ENCODE assay signal across 31 cellular contexts in the genomic region with DNA sequence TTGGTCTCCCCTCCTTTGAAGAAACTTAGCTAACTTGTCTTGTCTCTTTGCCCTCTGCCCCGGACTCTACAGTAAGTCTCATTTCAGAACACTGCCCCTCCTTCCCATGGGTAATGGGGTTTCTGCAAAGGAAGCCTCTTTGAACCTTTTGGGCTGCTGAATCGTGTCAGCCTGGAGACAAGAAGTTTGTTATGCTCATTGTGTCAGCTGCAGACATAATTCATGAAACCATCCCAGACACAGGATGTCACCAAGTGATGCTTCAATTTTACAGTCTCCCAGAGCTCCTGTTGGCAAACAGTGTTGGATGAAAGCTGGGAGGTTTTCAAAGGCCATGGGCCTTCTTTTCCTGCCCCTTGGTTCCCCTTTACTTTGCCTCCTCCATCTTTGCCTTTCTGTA.
"Had no signal": no experiment of that assay in that cellular context is flagged by ENCODE, and none has a peak within 500 bp of the region (broad histone marks: within the 10 kb centered on the region; RNA-seq: fewer than 3 reads in every experiment).

No MANE protein-coding gene starts in this region.

- H3K27ac ChIP-seq: adrenal gland, body of pancreas, brain microvascular endothelial cell, breast epithelium, VCaP had no signal

- H3K4me3 ChIP-seq: adrenal gland, body of pancreas, breast epithelium had no signal

- H3K27me3 Mint-ChIP-seq: activated B cell treated with CpG ODN at 0.5 μM for 24 hours; activated CD4-positive, alpha-beta memory T cell treated with anti-CD3 and anti-CD28 coated beads, Interleukin-2, amount 10 ng/mL, durations not matched to agents 7 days and 5 days; activated CD4-positive, alpha-beta T cell treated with anti-CD3 and anti-CD28 coated beads, Interleukin-2, amount 10 ng/mL, durations not matched to agents 24 days and 14 days; activated CD8-positive, alpha-beta memory T cell treated with anti-CD3 and anti-CD28 coated beads, Interleukin-2, amount 10 ng/mL, durations not matched to agents 7 days and 5 days; activated naive CD8-positive, alpha-beta T cell treated with anti-CD3 and anti-CD28 coated beads for 36 hours; activated T-cell treated with anti-CD3 and anti-CD28 coated beads, Interleukin-2, amount 50 U/mL, for 24 hours; T-cell; T-helper 17 cell had no signal

- H3K4me1 Mint-ChIP-seq: activated B cell treated with CpG ODN at 0.5 μM for 24 hours; activated CD4-positive, alpha-beta memory T cell treated with anti-CD3 and anti-CD28 coated beads, Interleukin-2, amount 10 ng/mL, durations not matched to agents 7 days and 5 days; activated CD4-positive, alpha-beta T cell treated with anti-CD3 and anti-CD28 coated beads, Interleukin-2, amount 10 ng/mL, durations not matched to agents 24 days and 14 days; activated CD8-positive, alpha-beta memory T cell treated with anti-CD3 and anti-CD28 coated beads, Interleukin-2, amount 10 ng/mL, durations not matched to agents 7 days and 5 days; activated naive CD8-positive, alpha-beta T cell treated with anti-CD3 and anti-CD28 coated beads for 36 hours; T-cell; T-helper 17 cell had no signal

- H3K9me3 ChIP-seq: adrenal gland, body of pancreas, breast epithelium had no signal

- H3K4me1 ChIP-seq: adrenal gland, breast epithelium had no signal

- H3K27me3 ChIP-seq: adrenal gland, body of pancreas, brain microvascular endothelial cell, breast epithelium had no signal

- H3K36me3 Mint-ChIP-seq: activated CD8-positive, alpha-beta memory T cell treated with anti-CD3 and anti-CD28 coated beads, Interleukin-2, amount 10 ng/mL, durations not matched to agents 7 days and 5 days; activated naive CD4-positive, alpha-beta T cell treated with anti-CD3 and anti-CD28 coated beads, Interleukin-2, amount 50 U/mL, for 72 hours; activated naive CD8-positive, alpha-beta T cell treated with anti-CD3 and anti-CD28 coated beads for 36 hours; T-cell had no signal

- H3K4me3 Mint-ChIP-seq: activated B cell treated with CpG ODN at 0.5 μM for 24 hours; activated CD4-positive, alpha-beta memory T cell treated with anti-CD3 and anti-CD28 coated beads, Interleukin-2, amount 10 ng/mL, durations not matched to agents 7 days and 5 days; activated CD4-positive, alpha-beta T cell treated with anti-CD3 and anti-CD28 coated beads, Interleukin-2, amount 10 ng/mL, durations not matched to agents 24 days and 14 days; activated CD8-positive, alpha-beta memory T cell treated with anti-CD3 and anti-CD28 coated beads, Interleukin-2, amount 10 ng/mL, durations not matched to agents 7 days and 5 days; activated CD8-positive, alpha-beta T cell treated with anti-CD3 and anti-CD28 coated beads, Interleukin-2, amount 10 ng/mL, durations not matched to agents 7 days and 5 days; activated naive CD4-positive, alpha-beta T cell treated with anti-CD3 and anti-CD28 coated beads for 36 hours; activated naive CD8-positive, alpha-beta T cell treated with anti-CD3 and anti-CD28 coated beads for 36 hours; activated T-cell treated with anti-CD3 and anti-CD28 coated beads, Interleukin-2, amount 50 U/mL, for 24 hours; T-cell; T-helper 17 cell had no signal

- H3K9me3 Mint-ChIP-seq: activated B cell treated with CpG ODN at 0.5 μM for 24 hours; activated CD4-positive, alpha-beta memory T cell treated with anti-CD3 and anti-CD28 coated beads, Interleukin-2, amount 10 ng/mL, durations not matched to agents 7 days and 5 days; activated CD4-positive, alpha-beta T cell treated with anti-CD3 and anti-CD28 coated beads, Interleukin-2, amount 10 ng/mL, durations not matched to agents 24 days and 14 days; activated naive CD4-positive, alpha-beta T cell treated with anti-CD3 and anti-CD28 coated beads for 36 hours; activated naive CD4-positive, alpha-beta T cell treated with anti-CD3 and anti-CD28 coated beads, Interleukin-2, amount 50 U/mL, for 72 hours; activated naive CD8-positive, alpha-beta T cell treated with anti-CD3 and anti-CD28 coated beads for 36 hours; activated T-helper 2 cell treated with anti-CD3 and anti-CD28 coated beads, Interferon-gamma antibody, Interleukin-2, Interleukin-4, amounts not matched to agents 10 μg/mL and 5 μg/mL and 100 μg/mL, durations not matched to agents 14 hours and 24 hours and 36 hours; T-cell had no signal

- H3K36me3 ChIP-seq: adrenal gland, brain microvascular endothelial cell, breast epithelium had no signal

- DNase-seq: activated B cell treated with CpG ODN at 0.5 μM for 24 hours; activated CD4-positive, alpha-beta memory T cell treated with anti-CD3 and anti-CD28 coated beads, Interleukin-2, amount 10 ng/mL, durations not matched to agents 7 days and 5 days; activated CD4-positive, alpha-beta T cell treated with anti-CD3 and anti-CD28 coated beads for 4 hours; activated CD4-positive, alpha-beta T cell treated with anti-CD3 and anti-CD28 coated beads, Interleukin-2, amount 10 ng/mL, durations not matched to agents 24 days and 14 days; activated CD4-positive, alpha-beta T cell treated with anti-CD3 and anti-CD28 coated beads, Interleukin-2, amount 50 U/mL, for 1 hour; activated CD4-positive, alpha-beta T cell treated with anti-CD3 and anti-CD28 coated beads, Interleukin-2, amount 50 U/mL, for 4 hours; activated CD4-positive, CD25-positive, alpha-beta regulatory T cell treated with anti-CD3 and anti-CD28 coated beads, Interleukin-2, amount 50 U/mL, for 72 hours; activated CD8-positive, alpha-beta memory T cell treated with anti-CD3 and anti-CD28 coated beads for 24 hours; activated CD8-positive, alpha-beta memory T cell treated with anti-CD3 and anti-CD28 coated beads, Interleukin-2, amount 10 ng/mL, durations not matched to agents 7 days and 5 days; activated CD8-positive, alpha-beta memory T cell treated with anti-CD3 and anti-CD28 coated beads, Interleukin-2, amount 50 U/mL, for 48 hours; activated CD8-positive, alpha-beta T cell treated with anti-CD3 and anti-CD28 coated beads, Interleukin-2, amount 10 ng/mL, durations not matched to agents 7 days and 5 days; activated effector memory CD4-positive, alpha-beta T cell treated with Interleukin-2 at 50 U/mL for 16 hours; activated gamma-delta T cell treated with Interleukin-2 at 50 U/mL for 16 hours; activated naive CD4-positive, alpha-beta T cell; activated naive CD4-positive, alpha-beta T cell treated with anti-CD3 and anti-CD28 coated beads for 36 hours; activated naive CD4-positive, alpha-beta T cell treated with anti-CD3 and anti-CD28 coated beads, Interleukin-2, amount 50 U/mL, for 16 hours; activated naive CD8-positive, alpha-beta T cell treated with anti-CD3 and anti-CD28 coated beads for 36 hours; activated T-cell treated with anti-CD3 and anti-CD28 coated beads, Interleukin-2, amount 50 U/mL, for 24 hours; activated T-cell treated with anti-CD3 and anti-CD28 coated beads, Interleukin-2, amount 50 U/mL, for 48 hours; adrenal gland; amniotic stem cell; aorta; body of pancreas; brain microvascular endothelial cell; central memory CD4-positive, alpha-beta T cell; T-cell; T-helper 17 cell had no signal

- H3K27ac Mint-ChIP-seq: activated B cell treated with CpG ODN at 0.5 μM for 24 hours; activated CD4-positive, alpha-beta memory T cell treated with anti-CD3 and anti-CD28 coated beads, Interleukin-2, amount 10 ng/mL, durations not matched to agents 7 days and 5 days; activated CD4-positive, alpha-beta T cell treated with anti-CD3 and anti-CD28 coated beads, Interleukin-2, amount 10 ng/mL, durations not matched to agents 24 days and 14 days; activated CD8-positive, alpha-beta memory T cell treated with anti-CD3 and anti-CD28 coated beads, Interleukin-2, amount 10 ng/mL, durations not matched to agents 7 days and 5 days; activated CD8-positive, alpha-beta T cell treated with anti-CD3 and anti-CD28 coated beads, Interleukin-2, amount 10 ng/mL, durations not matched to agents 7 days and 5 days; activated naive CD4-positive, alpha-beta T cell treated with anti-CD3 and anti-CD28 coated beads for 36 hours; activated naive CD4-positive, alpha-beta T cell treated with anti-CD3 and anti-CD28 coated beads, Interleukin-2, amount 50 U/mL, for 72 hours; activated naive CD8-positive, alpha-beta T cell treated with anti-CD3 and anti-CD28 coated beads for 36 hours; activated T-cell treated with anti-CD3 and anti-CD28 coated beads, Interleukin-2, amount 50 U/mL, for 24 hours; activated T-helper 2 cell treated with anti-CD3 and anti-CD28 coated beads, Interferon-gamma antibody, Interleukin-2, Interleukin-4, amounts not matched to agents 10 μg/mL and 5 μg/mL and 100 μg/mL, durations not matched to agents 14 hours and 24 hours and 36 hours; T-cell; T-helper 17 cell had no signal
